1 cellular context compared by ENCODE assay signal in the genomic region with DNA sequence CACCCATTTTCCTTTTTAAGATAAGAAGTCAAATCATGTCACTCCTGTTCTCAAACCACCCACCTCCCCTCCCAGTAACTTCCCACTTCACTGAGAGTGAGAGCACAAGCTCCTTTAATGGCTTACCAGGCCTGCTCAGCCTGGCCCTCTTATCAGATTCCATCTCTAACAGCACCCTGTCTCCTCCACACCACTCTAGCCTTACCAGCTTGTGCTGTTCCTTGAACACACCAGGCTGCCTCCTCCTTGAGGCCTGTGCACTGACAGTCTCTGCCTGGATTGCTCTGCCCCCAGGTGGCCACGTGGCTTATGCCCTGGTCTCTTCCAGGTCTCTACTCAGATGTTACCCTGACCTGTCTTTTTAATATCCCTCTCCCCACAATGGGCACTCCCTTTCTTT.
TF ChIP-seq lines count a peak whose summit lies in the region.

No MANE protein-coding gene starts in this region.

TF ChIP-seq in K562, 482 proteins besides CTCF, POLR2A, EP300 and RAD21 (continued from another document and continues in another):
- TF ChIP-seq, protein P1, sequence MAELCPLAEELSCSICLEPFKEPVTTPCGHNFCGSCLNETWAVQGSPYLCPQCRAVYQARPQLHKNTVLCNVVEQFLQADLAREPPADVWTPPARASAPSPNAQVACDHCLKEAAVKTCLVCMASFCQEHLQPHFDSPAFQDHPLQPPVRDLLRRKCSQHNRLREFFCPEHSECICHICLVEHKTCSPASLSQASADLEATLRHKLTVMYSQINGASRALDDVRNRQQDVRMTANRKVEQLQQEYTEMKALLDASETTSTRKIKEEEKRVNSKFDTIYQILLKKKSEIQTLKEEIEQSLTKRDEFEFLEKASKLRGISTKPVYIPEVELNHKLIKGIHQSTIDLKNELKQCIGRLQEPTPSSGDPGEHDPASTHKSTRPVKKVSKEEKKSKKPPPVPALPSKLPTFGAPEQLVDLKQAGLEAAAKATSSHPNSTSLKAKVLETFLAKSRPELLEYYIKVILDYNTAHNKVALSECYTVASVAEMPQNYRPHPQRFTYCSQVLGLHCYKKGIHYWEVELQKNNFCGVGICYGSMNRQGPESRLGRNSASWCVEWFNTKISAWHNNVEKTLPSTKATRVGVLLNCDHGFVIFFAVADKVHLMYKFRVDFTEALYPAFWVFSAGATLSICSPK (IDR thresholded peaks at IDR 0.05; ENCODE audit: borderline replicate concordance) = no peak
- TF ChIP-seq TEAD1 (CRISPR knock-in tag; IDR thresholded peaks at IDR 0.05) (no peak), FOS (IDR thresholded peaks at IDR 0.05; ENCODE audit: extremely low read depth, insufficient read length) (no peak), PHF21A (IDR thresholded peaks at IDR 0.05; ENCODE audit: borderline replicate concordance, low read depth) (no peak), CBX3 (IDR thresholded peaks at IDR 0.05; ENCODE audit: borderline replicate concordance in 1 of 2, low read length in 2 of 2) (no peak), THAP12 (CRISPR knock-in tag; IDR thresholded peaks at IDR 0.05) (no peak), NR3C1 (CRISPR knock-in tag; IDR thresholded peaks at IDR 0.05) (no peak), ZC3H8 (IDR thresholded peaks at IDR 0.05) (no peak), ZNF280A (IDR thresholded peaks at IDR 0.05; ENCODE audit: low read depth, partially characterized antibody) (no peak), ATF3 (IDR thresholded peaks at IDR 0.05) (no peak), ATF3 (CRISPR knock-in tag; conservative IDR thresholded peaks at IDR 0.05) (no peak), ARNT (IDR thresholded peaks at IDR 0.05) (0 out of 4 replicates have a peak, but pooled peaks of 1 of the 2 experiments have one; percentile 59), ZC3H11A (IDR thresholded peaks at IDR 0.05; ENCODE audit: low read depth, low read length) (no peak), ARID2 (IDR thresholded peaks at IDR 0.05) (0 out of 2 replicates have a peak, but pooled peaks have one; percentile 33), HDGF (IDR thresholded peaks at IDR 0.05) (no peak), SMAD4 (CRISPR knock-in tag; conservative IDR thresholded peaks at IDR 0.05) (0 out of 2 replicates have a peak, but pooled peaks have one; percentile 20), SRSF7 (optimal IDR thresholded peaks at IDR 0.05; ENCODE audit: low read depth, low read length) (no peak), SMARCA5 (IDR thresholded peaks at IDR 0.05) (no peak), NR2C1 (IDR thresholded peaks at IDR 0.05) (no peak), NR2C1 (tag; IDR thresholded peaks at IDR 0.05) (no peak), SMC3 (conservative IDR thresholded peaks at IDR 0.05; ENCODE audit: insufficient read depth, low read depth, low read length) (peak; percentile 54), FOXA1 (IDR thresholded peaks at IDR 0.05; ENCODE audit: borderline replicate concordance) (no peak), NFIX (CRISPR knock-in tag; IDR thresholded peaks at IDR 0.05; ENCODE audit: low read depth) (no peak), ZNF668 (CRISPR knock-in tag; IDR thresholded peaks at IDR 0.05) (no peak), NCOA2 (IDR thresholded peaks at IDR 0.05; ENCODE audit: partially characterized antibody in 2 of 2) (no peak), HMG20B (CRISPR knock-in tag; IDR thresholded peaks at IDR 0.05) (no peak), TCF7 (IDR thresholded peaks at IDR 0.05; ENCODE audit: borderline replicate concordance) (no peak), HDAC3 (IDR thresholded peaks at IDR 0.05; ENCODE audit: borderline replicate concordance, partially characterized antibody) (no peak), BRF1 (IDR thresholded peaks at IDR 0.05; ENCODE audit: borderline replicate concordance, extremely low read depth, insufficient read length) (no peak), HDAC1 (IDR thresholded peaks at IDR 0.05) (0 out of 4 replicates have a peak, but pooled peaks of 1 of the 2 experiments have one; percentile 27), GATAD2A (IDR thresholded peaks at IDR 0.05) (no peak), ELF1 (tag; IDR thresholded peaks at IDR 0.05) (no peak), ZNF655 (CRISPR knock-in tag; IDR thresholded peaks at IDR 0.05) (no peak), KAT7 (CRISPR knock-in tag; IDR thresholded peaks at IDR 0.05; ENCODE audit: borderline replicate concordance) (no peak), GATA2 (CRISPR knock-in tag; IDR thresholded peaks at IDR 0.05) (peak; percentile 46; the same call in 1 of the 2 replicates), E2F3 (CRISPR knock-in tag; IDR thresholded peaks at IDR 0.05) (no peak), MEIS2 (IDR thresholded peaks at IDR 0.05; ENCODE audit: partially characterized antibody) (no peak), ZNF239 (CRISPR knock-in tag; IDR thresholded peaks at IDR 0.05) (0 out of 2 replicates have a peak, but pooled peaks have one; percentile 6), CBX8 (IDR thresholded peaks at IDR 0.05; ENCODE audit: borderline replicate concordance, extremely low read depth, low read depth, low read length, poor library complexity, severe bottlenecking) (no peak), FOXA3 (CRISPR knock-in tag; conservative IDR thresholded peaks at IDR 0.05 in 1 of 2, IDR thresholded peaks at IDR 0.05 in 1 of 2) (no peak), MAZ (CRISPR knock-in tag; conservative IDR thresholded peaks at IDR 0.05 in 1 of 2, IDR thresholded peaks at IDR 0.05 in 1 of 2) (peak in 1 of 2 experiments; percentile 44; a peak in 2 of 4 replicates)
- TF ChIP-seq, protein P2, sequence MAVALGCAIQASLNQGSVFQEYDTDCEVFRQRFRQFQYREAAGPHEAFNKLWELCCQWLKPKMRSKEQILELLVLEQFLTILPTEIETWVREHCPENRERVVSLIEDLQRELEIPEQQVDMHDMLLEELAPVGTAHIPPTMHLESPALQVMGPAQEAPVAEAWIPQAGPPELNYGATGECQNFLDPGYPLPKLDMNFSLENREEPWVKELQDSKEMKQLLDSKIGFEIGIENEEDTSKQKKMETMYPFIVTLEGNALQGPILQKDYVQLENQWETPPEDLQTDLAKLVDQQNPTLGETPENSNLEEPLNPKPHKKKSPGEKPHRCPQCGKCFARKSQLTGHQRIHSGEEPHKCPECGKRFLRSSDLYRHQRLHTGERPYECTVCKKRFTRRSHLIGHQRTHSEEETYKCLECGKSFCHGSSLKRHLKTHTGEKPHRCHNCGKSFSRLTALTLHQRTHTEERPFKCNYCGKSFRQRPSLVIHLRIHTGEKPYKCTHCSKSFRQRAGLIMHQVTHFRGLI (CRISPR knock-in tag; IDR thresholded peaks at IDR 0.05) = no peak
- TF ChIP-seq, protein P3, sequence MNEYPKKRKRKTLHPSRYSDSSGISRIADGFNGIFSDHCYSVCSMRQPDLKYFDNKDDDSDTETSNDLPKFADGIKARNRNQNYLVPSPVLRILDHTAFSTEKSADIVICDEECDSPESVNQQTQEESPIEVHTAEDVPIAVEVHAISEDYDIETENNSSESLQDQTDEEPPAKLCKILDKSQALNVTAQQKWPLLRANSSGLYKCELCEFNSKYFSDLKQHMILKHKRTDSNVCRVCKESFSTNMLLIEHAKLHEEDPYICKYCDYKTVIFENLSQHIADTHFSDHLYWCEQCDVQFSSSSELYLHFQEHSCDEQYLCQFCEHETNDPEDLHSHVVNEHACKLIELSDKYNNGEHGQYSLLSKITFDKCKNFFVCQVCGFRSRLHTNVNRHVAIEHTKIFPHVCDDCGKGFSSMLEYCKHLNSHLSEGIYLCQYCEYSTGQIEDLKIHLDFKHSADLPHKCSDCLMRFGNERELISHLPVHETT (CRISPR knock-in tag; conservative IDR thresholded peaks at IDR 0.05 in 1 of 2, IDR thresholded peaks at IDR 0.05 in 1 of 2) = 0 out of 4 replicates have a peak, but pooled peaks of 1 of the 2 experiments have one; percentile 50
- TF ChIP-seq, protein P4, sequence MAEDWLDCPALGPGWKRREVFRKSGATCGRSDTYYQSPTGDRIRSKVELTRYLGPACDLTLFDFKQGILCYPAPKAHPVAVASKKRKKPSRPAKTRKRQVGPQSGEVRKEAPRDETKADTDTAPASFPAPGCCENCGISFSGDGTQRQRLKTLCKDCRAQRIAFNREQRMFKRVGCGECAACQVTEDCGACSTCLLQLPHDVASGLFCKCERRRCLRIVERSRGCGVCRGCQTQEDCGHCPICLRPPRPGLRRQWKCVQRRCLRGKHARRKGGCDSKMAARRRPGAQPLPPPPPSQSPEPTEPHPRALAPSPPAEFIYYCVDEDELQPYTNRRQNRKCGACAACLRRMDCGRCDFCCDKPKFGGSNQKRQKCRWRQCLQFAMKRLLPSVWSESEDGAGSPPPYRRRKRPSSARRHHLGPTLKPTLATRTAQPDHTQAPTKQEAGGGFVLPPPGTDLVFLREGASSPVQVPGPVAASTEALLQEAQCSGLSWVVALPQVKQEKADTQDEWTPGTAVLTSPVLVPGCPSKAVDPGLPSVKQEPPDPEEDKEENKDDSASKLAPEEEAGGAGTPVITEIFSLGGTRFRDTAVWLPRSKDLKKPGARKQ (CRISPR knock-in tag; IDR thresholded peaks at IDR 0.05) = no peak
- TF ChIP-seq, protein P5, sequence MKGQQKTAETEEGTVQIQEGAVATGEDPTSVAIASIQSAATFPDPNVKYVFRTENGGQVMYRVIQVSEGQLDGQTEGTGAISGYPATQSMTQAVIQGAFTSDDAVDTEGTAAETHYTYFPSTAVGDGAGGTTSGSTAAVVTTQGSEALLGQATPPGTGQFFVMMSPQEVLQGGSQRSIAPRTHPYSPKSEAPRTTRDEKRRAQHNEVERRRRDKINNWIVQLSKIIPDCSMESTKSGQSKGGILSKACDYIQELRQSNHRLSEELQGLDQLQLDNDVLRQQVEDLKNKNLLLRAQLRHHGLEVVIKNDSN (CRISPR knock-in tag; IDR thresholded peaks at IDR 0.05) = peak; percentile 65
- TF ChIP-seq, protein P6, sequence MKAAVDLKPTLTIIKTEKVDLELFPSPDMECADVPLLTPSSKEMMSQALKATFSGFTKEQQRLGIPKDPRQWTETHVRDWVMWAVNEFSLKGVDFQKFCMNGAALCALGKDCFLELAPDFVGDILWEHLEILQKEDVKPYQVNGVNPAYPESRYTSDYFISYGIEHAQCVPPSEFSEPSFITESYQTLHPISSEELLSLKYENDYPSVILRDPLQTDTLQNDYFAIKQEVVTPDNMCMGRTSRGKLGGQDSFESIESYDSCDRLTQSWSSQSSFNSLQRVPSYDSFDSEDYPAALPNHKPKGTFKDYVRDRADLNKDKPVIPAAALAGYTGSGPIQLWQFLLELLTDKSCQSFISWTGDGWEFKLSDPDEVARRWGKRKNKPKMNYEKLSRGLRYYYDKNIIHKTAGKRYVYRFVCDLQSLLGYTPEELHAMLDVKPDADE (conservative IDR thresholded peaks at IDR 0.05; ENCODE audit: control insufficient read depth, low read depth, low read length) = no peak
- TF ChIP-seq, protein P7, sequence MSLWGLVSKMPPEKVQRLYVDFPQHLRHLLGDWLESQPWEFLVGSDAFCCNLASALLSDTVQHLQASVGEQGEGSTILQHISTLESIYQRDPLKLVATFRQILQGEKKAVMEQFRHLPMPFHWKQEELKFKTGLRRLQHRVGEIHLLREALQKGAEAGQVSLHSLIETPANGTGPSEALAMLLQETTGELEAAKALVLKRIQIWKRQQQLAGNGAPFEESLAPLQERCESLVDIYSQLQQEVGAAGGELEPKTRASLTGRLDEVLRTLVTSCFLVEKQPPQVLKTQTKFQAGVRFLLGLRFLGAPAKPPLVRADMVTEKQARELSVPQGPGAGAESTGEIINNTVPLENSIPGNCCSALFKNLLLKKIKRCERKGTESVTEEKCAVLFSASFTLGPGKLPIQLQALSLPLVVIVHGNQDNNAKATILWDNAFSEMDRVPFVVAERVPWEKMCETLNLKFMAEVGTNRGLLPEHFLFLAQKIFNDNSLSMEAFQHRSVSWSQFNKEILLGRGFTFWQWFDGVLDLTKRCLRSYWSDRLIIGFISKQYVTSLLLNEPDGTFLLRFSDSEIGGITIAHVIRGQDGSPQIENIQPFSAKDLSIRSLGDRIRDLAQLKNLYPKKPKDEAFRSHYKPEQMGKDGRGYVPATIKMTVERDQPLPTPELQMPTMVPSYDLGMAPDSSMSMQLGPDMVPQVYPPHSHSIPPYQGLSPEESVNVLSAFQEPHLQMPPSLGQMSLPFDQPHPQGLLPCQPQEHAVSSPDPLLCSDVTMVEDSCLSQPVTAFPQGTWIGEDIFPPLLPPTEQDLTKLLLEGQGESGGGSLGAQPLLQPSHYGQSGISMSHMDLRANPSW (CRISPR knock-in tag; IDR thresholded peaks at IDR 0.05) = no peak
